ENCODE assay signal across 20 cellular contexts in the genomic region with DNA sequence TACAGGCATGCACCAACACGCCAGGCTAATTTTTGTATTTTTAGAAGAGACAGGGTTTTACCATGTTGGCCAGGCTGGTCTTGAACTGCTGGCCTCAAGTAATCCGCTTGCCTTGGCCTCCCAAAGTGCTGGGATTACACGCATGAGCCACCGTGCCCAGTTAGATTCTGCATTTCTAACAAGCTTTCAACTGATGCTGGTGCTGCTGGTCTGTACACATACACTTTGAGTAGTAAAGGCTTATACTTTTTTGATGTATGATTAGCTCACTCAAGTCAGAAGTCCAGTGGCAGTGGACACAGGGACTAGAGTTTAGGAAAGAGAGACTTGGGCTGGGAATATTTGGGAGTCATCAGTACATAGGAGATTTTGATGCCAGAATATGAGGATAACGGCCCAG.
"Had no signal": no experiment of that assay in that cellular context is flagged by ENCODE, and none has a peak within 500 bp of the region (broad histone marks: within the 10 kb centered on the region; RNA-seq: fewer than 3 reads in every experiment).

No MANE protein-coding gene starts in this region.

- H3K9me3 ChIP-seq: colonic mucosa, mucosa of descending colon, spleen, testis, upper lobe of right lung had no signal

- H3K27me3 ChIP-seq: brain microvascular endothelial cell, colonic mucosa, testis, upper lobe of right lung had no signal

- H3K36me3 ChIP-seq: brain microvascular endothelial cell, colonic mucosa, spleen, upper lobe of right lung had no signal

- H3K27ac Mint-ChIP-seq: nephron progenitor cell had no signal

- H3K4me1 ChIP-seq: testis had no signal

- H3K4me3 Mint-ChIP-seq: nephron progenitor cell; stimulated activated memory B cell treated with anti-CD40 and anti-IgM and Interleukin-4, amounts not matched to agents 10 μg/mL and 1 μg/mL and 100 μg/mL, for 72 hours had no signal

- H3K9me3 Mint-ChIP-seq: stimulated activated memory B cell treated with anti-CD40 and anti-IgM and Interleukin-4, amounts not matched to agents 10 μg/mL and 1 μg/mL and 100 μg/mL, for 72 hours; T-helper 2 cell treated with Interferon-gamma antibody and Interleukin-4, amounts not matched to agents 5 μg/mL and 100 μg/mL, for 36 hours had no signal

- H3K4me3 ChIP-seq: colonic mucosa, mucosa of descending colon, spleen, testis, upper lobe of right lung had no signal

- ATAC-seq: left cardiac atrium; mucosa of descending colon; stimulated activated memory B cell treated with anti-CD40 and anti-IgM and Interleukin-4, amounts not matched to agents 10 μg/mL and 1 μg/mL and 100 μg/mL, for 72 hours; upper lobe of right lung had no signal

- H3K27ac ChIP-seq: brain microvascular endothelial cell, colonic mucosa, spleen, testis, upper lobe of right lung had no signal

- DNase-seq: activated CD4-positive, alpha-beta T cell treated with anti-CD3 and anti-CD28 coated beads for 4 hours; anterior cingulate cortex; brain microvascular endothelial cell; central memory CD4-positive, alpha-beta T cell; colonic mucosa; erythroblast; foreskin melanocyte; glutamatergic neuron; hippocampal formation; left cardiac atrium; mesenchymal stem cell; mucosa of descending colon; nephron progenitor cell; retina; spleen; stimulated activated CD4-positive, alpha-beta T cell treated with anti-CD3 and anti-CD28 coated beads, Interleukin-4, amount 100 ng/mL, for 4 hours; testis; upper lobe of right lung had no signal

- H3K36me3 Mint-ChIP-seq: stimulated activated memory B cell treated with anti-CD40 and anti-IgM and Interleukin-4, amounts not matched to agents 10 μg/mL and 1 μg/mL and 100 μg/mL, for 72 hours had no signal
